In genomic region chrX:57573754-57574153, GRCh38 we compare ENCODE assay signal across 8 cellular contexts. TPM values are rescaled to one million over a fixed set of nuclear protein-coding genes. Genes with fewer than 3 reads are reported as not detected.
DNase-seq lines count a peak whose midpoint lies in the region; ATAC-seq lines count a peak whose summit lies in the region.

No MANE protein-coding gene starts in this region.

- no peak overlapping the region for H4K8ac ChIP-seq in mesenchymal stem cell (ENCODE audit: low read length)

- no peaks in the 10 kb centered on the region for H3K27me3 Mint-ChIP-seq in activated CD4-positive, alpha-beta memory T cell treated with anti-CD3 and anti-CD28 coated beads for 36 hours

- no peak overlapping the region for H4K91ac ChIP-seq in mesenchymal stem cell (ENCODE audit: low read length)

- H3K36me3 Mint-ChIP-seq in activated CD4-positive, alpha-beta memory T cell treated with anti-CD3 and anti-CD28 coated beads for 36 hours, result no peaks in the 10 kb centered on the region

- no peak overlapping the region for H2BK5ac ChIP-seq in mesenchymal stem cell (ENCODE audit: low read depth, low read length, poor library complexity, severe bottlenecking)

- H2BK12ac ChIP-seq in mesenchymal stem cell (ENCODE audit: low read length in 2 of 2), result no peak overlapping the region

- no peak overlapping the region for H3K4me2 ChIP-seq in mesenchymal stem cell (ENCODE audit: low read length, poor library complexity, severe bottlenecking)

- H3K4me1 ChIP-seq in mesenchymal stem cell (ENCODE audit: control insufficient read depth, insufficient read depth, low read depth, low read length), result no peaks in the 10 kb centered on the region

- POLR2A ChIA-PET in activated CD4-positive, alpha-beta memory T cell treated with anti-CD3 and anti-CD28 coated beads for 36 hours (lab: Charles Lee), result no interaction called here

- H2BK15ac ChIP-seq in mesenchymal stem cell (ENCODE audit: low read depth, poor library complexity, severe bottlenecking), result no peak overlapping the region

- H3K79me1 ChIP-seq in mesenchymal stem cell (replicated peaks; ENCODE audit: low read length, poor library complexity, severe bottlenecking), result no peaks in the 10 kb centered on the region

- no peak overlapping the region for H3K4me3 Mint-ChIP-seq in activated CD4-positive, alpha-beta memory T cell treated with anti-CD3 and anti-CD28 coated beads for 36 hours

- DNase-seq in NCI-H1092 treated with DMSO at 0.1 percent for 48 hours (lab: John Stamatoyannopoulos, UW) (peak; percentile 25), NCI-H1092 (lab: John Stamatoyannopoulos, UW) (no peak), mesenchymal stem cell (peak; percentile 15), inferior parietal cortex (ENCODE audit: extremely low spot score) (no peak)
- DNase-seq in activated CD4-positive, alpha-beta memory T cell treated with anti-CD3 and anti-CD28 coated beads for 36 hours, result peak; percentile 27
- no peak for DNase-seq in NK-92 treated with Interleukin-12 subunit alpha and Interleukin-12 subunit beta, amount 100 ng/mL, for 24 hours (lab: John Stamatoyannopoulos, UW)

- CTCF ChIA-PET in activated CD4-positive, alpha-beta memory T cell treated with anti-CD3 and anti-CD28 coated beads for 36 hours (lab: Charles Lee), result interaction anchor here (0.6 to 0.8 kb wide), 2 partner anchors 16 to 451 kb away, joined by 3 read pairs; no protein-coding TSS in a partner anchor

- H3K27ac ChIP-seq in mesenchymal stem cell (ENCODE audit: low read length, poor library complexity, severe bottlenecking), result no peak overlapping the region

- peaks cover 0 to 6% of the 10 kb centered on the region in 2 experiments for H3K27me3 ChIP-seq in mesenchymal stem cell (ENCODE audit: control insufficient read depth in 1 of 2, insufficient read depth in 1 of 2, low read length in 2 of 2)

- intact Hi-C loops in activated CD4-positive, alpha-beta memory T cell treated with anti-CD3 and anti-CD28 coated beads for 36 hours (cut with micrococcal nuclease), result loop anchor here (5.0 kb wide), 2 partner anchors 344 to 454 kb away; no protein-coding TSS in a partner anchor

- H2AK5ac ChIP-seq in mesenchymal stem cell (ENCODE audit: low read length, severe bottlenecking), result no peak overlapping the region

- no peak overlapping the region for H3K4ac ChIP-seq in mesenchymal stem cell (ENCODE audit: low read depth in 1 of 2, low read length in 2 of 2)

- no peaks in the 10 kb centered on the region for H3K4me1 Mint-ChIP-seq in activated CD4-positive, alpha-beta memory T cell treated with anti-CD3 and anti-CD28 coated beads for 36 hours (ENCODE audit: low read depth)

- no peak overlapping the region for H2BK120ac ChIP-seq in mesenchymal stem cell (ENCODE audit: low read depth, low read length)

- H2AFZ ChIP-seq in mesenchymal stem cell (ENCODE audit: low read depth, low read length), result no peak overlapping the region

- no peaks in the 10 kb centered on the region for H3K36me3 ChIP-seq in mesenchymal stem cell (ENCODE audit: control insufficient read depth in 1 of 2, insufficient read depth in 2 of 2, low read depth in 1 of 2, low read length in 2 of 2)

- no peak overlapping the region for H3K9ac ChIP-seq in mesenchymal stem cell (ENCODE audit: low read length)

- no peak overlapping the region for H3K23ac ChIP-seq in mesenchymal stem cell (ENCODE audit: low read length in 2 of 2)

- H3K14ac ChIP-seq in mesenchymal stem cell (ENCODE audit: low read length in 2 of 2), result no peak overlapping the region

- no peak overlapping the region for H3K27ac Mint-ChIP-seq in activated CD4-positive, alpha-beta memory T cell treated with anti-CD3 and anti-CD28 coated beads for 36 hours

- peak; percentile 60 for ATAC-seq in HG02759 (IDR thresholded peaks at IDR 0.05; ENCODE audit: unreplicated experiment)
- no peak for ATAC-seq in HG03565 (IDR thresholded peaks at IDR 0.05; ENCODE audit: unreplicated experiment)

- no peak overlapping the region for H3K18ac ChIP-seq in mesenchymal stem cell (ENCODE audit: low read depth in 1 of 2, low read length in 2 of 2)

- H3K4me3 ChIP-seq in mesenchymal stem cell (ENCODE audit: insufficient read depth in 1 of 2, low read depth in 1 of 2, low read length in 2 of 2), result no peak overlapping the region

- 3% methylated on average over 2 of the region's 2 CpGs for WGBS in mesenchymal stem cell

- no peaks in the 10 kb centered on the region for H3K9me3 ChIP-seq in mesenchymal stem cell (ENCODE audit: control insufficient read depth, low read length)

- H3K9me3 Mint-ChIP-seq in activated CD4-positive, alpha-beta memory T cell treated with anti-CD3 and anti-CD28 coated beads for 36 hours, result no peaks in the 10 kb centered on the region

RNA-seq across cellular contexts. Expression of gene ZXDB, which starts 18.1 kb away (rescaled TPM):
- total RNA-seq in activated CD4-positive, alpha-beta memory T cell treated with anti-CD3 and anti-CD28 coated beads for 36 hours, result 1 to 10 TPM; 5.4 to 5.6 TPM
- polyA plus RNA-seq in mesenchymal stem cell (2013, experiment 1 of 2), result 3.2 TPM
- 3.2 TPM for polyA plus RNA-seq in mesenchymal stem cell (2013, experiment 2 of 2)

Comparison
In these comparisons a context has a peak if more than half of its experiments do, and no peak if none do; other contexts are left out.
1. DNase-seq: peak in NCI-H1092 treated with DMSO at 0.1 percent for 48 hours (single experiment), activated CD4-positive, alpha-beta memory T cell treated with anti-CD3 and anti-CD28 coated beads for 36 hours (single experiment) and mesenchymal stem cell (single experiment); none in NCI-H1092 (single experiment), NK-92 treated with Interleukin-12 subunit alpha and Interleukin-12 subunit beta, amount 100 ng/mL, for 24 hours (single experiment) and inferior parietal cortex (single experiment).